In the genomic region with DNA sequence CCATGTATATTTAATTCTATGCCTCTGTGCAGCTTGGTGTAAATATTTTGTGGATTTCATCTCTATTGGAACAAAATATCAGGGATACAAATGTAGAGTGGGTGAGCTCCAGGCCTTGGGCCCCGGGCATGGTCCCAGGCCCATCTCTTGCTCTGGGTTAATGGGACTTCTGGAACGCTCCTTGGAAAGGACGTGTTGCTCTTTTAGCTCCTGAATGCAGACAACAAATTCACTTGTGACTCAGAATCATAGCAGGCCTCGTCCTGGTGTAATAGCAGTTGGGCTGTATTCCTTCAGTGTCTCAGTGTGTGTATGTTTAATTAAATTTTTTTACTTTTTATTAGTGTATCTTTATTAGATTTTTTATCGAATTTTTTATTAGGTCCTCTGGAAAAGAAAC, we compare ENCODE assay signal across 26 cellular contexts. TPM values are rescaled to one million over a fixed set of nuclear protein-coding genes. Genes with fewer than 3 reads are reported as not detected.
DNase-seq lines count a peak whose midpoint lies in the region; ATAC-seq, FAIRE-seq and TF ChIP-seq lines count a peak whose summit lies in the region.
"Had no signal": no experiment of that assay in that cellular context is flagged by ENCODE, and none has a peak within 500 bp of the region (broad histone marks: within the 10 kb centered on the region; RNA-seq: fewer than 3 reads in every experiment).

No MANE protein-coding gene starts in this region.

- no peak overlapping the region for H2AFZ ChIP-seq in HepG2 (ENCODE audit: low read length)
- H2AFZ ChIP-seq: PC-9 had no signal

- TF ChIP-seq RAD21 in HepG2 (CRISPR knock-in tag; IDR thresholded peaks at IDR 0.05): no peak

- BruUV-seq in HepG2 (replicated peaks; lab: Mats Ljungman, UMichigan): no TSS peak

- peak; percentile 40; the same call in 2 of the 3 replicates for ATAC-seq in HepG2
- no peak for ATAC-seq in right lobe of liver
- no peak for ATAC-seq in GM21737 (IDR thresholded peaks at IDR 0.05; ENCODE audit: unreplicated experiment)
- no peak for ATAC-seq in GM18520 (IDR thresholded peaks at IDR 0.05; ENCODE audit: unreplicated experiment)
- ATAC-seq: GM12878 had no signal

- TF ChIP-seq EP300 in HepG2 (IDR thresholded peaks at IDR 0.05; ENCODE audit: low read depth in 2 of 2, low read length in 2 of 2) (no peak), HepG2 (CRISPR knock-in tag; IDR thresholded peaks at IDR 0.05; ENCODE audit: borderline replicate concordance) (no peak)

- in situ Hi-C loops in HepG2 (cut with HindIII; ENCODE audit: extremely low pct_ligation_motif_present, low pct_unique_long_range_greater_than_20kb): no loop called here

- peaks cover 4% of the 10 kb centered on the region for H3K79me2 ChIP-seq in HepG2 (ENCODE audit: insufficient read depth, low read length)

- H3K4me2 ChIP-seq in HepG2 (ENCODE audit: low read depth, low read length): peak overlapping the region; percentile 68
- H3K4me2 ChIP-seq: PC-9 had no signal

- no peak for TF ChIP-seq CTCF in HepG2 (CRISPR knock-in tag; IDR thresholded peaks at IDR 0.05)
- no peak for TF ChIP-seq CTCF in right lobe of liver (IDR thresholded peaks at IDR 0.05)

- H3K9me3 ChIP-seq in HepG2 (ENCODE audit: low read length) (no peaks in the 10 kb centered on the region), right lobe of liver (no peaks in the 10 kb centered on the region), subcutaneous abdominal adipose tissue (ENCODE audit: control insufficient read depth in 5 of 5, low read length in 5 of 5) (no peaks in the 10 kb centered on the region)
- H3K9me3 ChIP-seq: BLaER1 treated with 17β-estradiol and CSF1 and Interleukin-3, amounts not matched to agents 10 nM and 100 nM had no signal

- H3K36me3 ChIP-seq in HepG2 (replicated peaks in 1 of 2; ENCODE audit: control insufficient read depth in 1 of 2, insufficient read depth in 2 of 2, low read length in 2 of 2) (no peaks in the 10 kb centered on the region; a peak in 1 of 5 replicates), right lobe of liver (no peaks in the 10 kb centered on the region), rectal smooth muscle tissue (ENCODE audit: control insufficient read depth, insufficient read depth, low read length) (no peaks in the 10 kb centered on the region), subcutaneous abdominal adipose tissue (ENCODE audit: control insufficient read depth in 5 of 5, insufficient read depth in 5 of 5, low read length in 5 of 5) (no peaks in the 10 kb centered on the region)
- H3K36me3 ChIP-seq: BLaER1 treated with 17β-estradiol and CSF1 and Interleukin-3, amounts not matched to agents 10 nM and 100 nM had no signal

- no peak for FAIRE-seq in HepG2 (lab: Jason Lieb, UNC)
- FAIRE-seq: GM12878 had no signal

- 0 out of 2 replicates have a peak overlapping the region, but pooled peaks have one; percentile 12 for H3K9ac ChIP-seq in HepG2 (ENCODE audit: insufficient read depth, low read depth, low read length)
- no peak overlapping the region for H3K9ac ChIP-seq in rectal smooth muscle tissue (ENCODE audit: low read length)
- no peak overlapping the region for H3K9ac ChIP-seq in subcutaneous abdominal adipose tissue (ENCODE audit: low read length in 5 of 5)
- H3K9ac ChIP-seq: BLaER1 treated with 17β-estradiol and CSF1 and Interleukin-3, amounts not matched to agents 10 nM and 100 nM had no signal

- H3K27me3 ChIP-seq in HepG2 (ENCODE audit: control insufficient read depth in 1 of 2, insufficient read depth in 2 of 2, low read length in 2 of 2) (no peaks in the 10 kb centered on the region), right lobe of liver (no peaks in the 10 kb centered on the region), rectal smooth muscle tissue (ENCODE audit: control insufficient read depth, insufficient read depth, low read length) (no peaks in the 10 kb centered on the region), subcutaneous abdominal adipose tissue (ENCODE audit: control insufficient read depth in 5 of 5, insufficient read depth in 4 of 5, low read length in 5 of 5) (no peaks in the 10 kb centered on the region)
- H3K27me3 ChIP-seq: BLaER1 treated with 17β-estradiol and CSF1 and Interleukin-3, amounts not matched to agents 10 nM and 100 nM had no signal

- 43% methylated on average over 5 of the region's 5 CpGs for WGBS in HepG2 (ENCODE audit: low lambda C conversion rate)
- 73% methylated on average over 4 of the region's 5 CpGs for WGBS in right lobe of liver (ENCODE audit: insufficient coverage, low coverage, low lambda C conversion rate, missing lambda C conversion rate)

- DNase-seq in HepG2 (ENCODE audit: low spot score) (no peak), right lobe of liver (no peak), AG08395 (ENCODE audit: low spot score) (no peak)
- no peak for DNase-seq in activated naive CD4-positive, alpha-beta T cell (lab: John Stamatoyannopoulos, UW)
- DNase-seq: ACHN; CD4-positive, alpha-beta memory T cell; DND-41; H9; KG1; NCI-H1092 treated with DMSO at 0.1 percent for 48 hours; NCI-H146; NCI-H2029; NCI-H2227 treated with DMSO at 0.1 percent for 48 hours; NCI-H510A treated with DMSO at 0.1 percent for 48 hours; NCI-H748 treated with DMSO at 0.1 percent for 48 hours; PC-9; SHP77 treated with DMSO at 0.1 percent for 48 hours had no signal

- H3K4me3 ChIP-seq in HepG2 (replicated peaks in 1 of 3; ENCODE audit: insufficient read depth in 1 of 3, low read depth in 2 of 3, low read length in 3 of 3): peak overlapping the region in 2 of 3 experiments; percentile 9 to 42; a peak in 3 of 6 replicates
- H3K4me3 ChIP-seq in right lobe of liver: no peak overlapping the region
- H3K4me3 ChIP-seq in rectal smooth muscle tissue (ENCODE audit: low read length): no peak overlapping the region
- H3K4me3 ChIP-seq in subcutaneous abdominal adipose tissue (ENCODE audit: low read depth in 1 of 5, low read length in 5 of 5): no peak overlapping the region
- H3K4me3 ChIP-seq: BLaER1 treated with 17β-estradiol and CSF1 and Interleukin-3, amounts not matched to agents 10 nM and 100 nM; GM12878; PC-9; SK-N-MC had no signal

- intact Hi-C loops in HepG2 (cut with micrococcal nuclease; ENCODE audit: unreplicated experiment): no loop called here
- intact Hi-C loops in right lobe of liver (cut with DNase I): no loop called here

- CTCF ChIA-PET in HepG2 (lab: Yijun Ruan, JAX; ENCODE audit: low intra/inter-chr PET ratio, low total read pairs): no interaction called here

- no peak for TF ChIP-seq POLR2A in HepG2 (IDR thresholded peaks at IDR 0.05; ENCODE audit: insufficient read depth in 1 of 2, low read depth in 2 of 2, low read length in 2 of 2)
- no peak for TF ChIP-seq POLR2A in right lobe of liver (IDR thresholded peaks at IDR 0.05)

- peak overlapping the region; percentile 69 for H3K27ac ChIP-seq in HepG2 (ENCODE audit: extremely low read length, insufficient read depth, low read length)
- no peak overlapping the region for H3K27ac ChIP-seq in right lobe of liver
- H3K27ac ChIP-seq in rectal smooth muscle tissue (ENCODE audit: low read depth, low read length): peak overlapping the region; percentile 13
- peak overlapping the region; percentile 91 for H3K27ac ChIP-seq in subcutaneous abdominal adipose tissue (ENCODE audit: low read depth, low read length)
- H3K27ac ChIP-seq: 22Rv1; BLaER1 treated with 17β-estradiol and CSF1 and Interleukin-3, amounts not matched to agents 10 nM and 100 nM; PC-9; RWPE1; SK-N-MC had no signal

- POLR2A ChIA-PET in HepG2 (lab: Yijun Ruan, JAX): interaction anchor here (1.0 kb wide), 1 partner anchor 9 kb away, joined by 4 read pairs; no protein-coding TSS in a partner anchor

- peaks cover 55% of the 10 kb centered on the region for H3K4me1 ChIP-seq in HepG2 (ENCODE audit: insufficient read depth, low read length)
- no peaks in the 10 kb centered on the region for H3K4me1 ChIP-seq in right lobe of liver
- peaks cover 13% of the 10 kb centered on the region for H3K4me1 ChIP-seq in rectal smooth muscle tissue (ENCODE audit: control insufficient read depth, insufficient read depth, low read length)
- H3K4me1 ChIP-seq in subcutaneous abdominal adipose tissue (ENCODE audit: control insufficient read depth in 5 of 5, insufficient read depth in 5 of 5, low read length in 5 of 5): peaks cover 0 to 31% (median 22%) of the 10 kb centered on the region in 5 donors

- no peaks in the 10 kb centered on the region for H4K20me1 ChIP-seq in HepG2 (ENCODE audit: insufficient read depth, low read length)
- H4K20me1 ChIP-seq: BLaER1 treated with 17β-estradiol and CSF1 and Interleukin-3, amounts not matched to agents 10 nM and 100 nM had no signal

TF ChIP-seq in HepG2, 621 proteins besides CTCF, POLR2A, EP300 and RAD21 (continues in another document):
- no peak for TF ChIP-seq NFRKB (IDR thresholded peaks at IDR 0.05)
- no peak for TF ChIP-seq SIX1 (CRISPR knock-in tag; IDR thresholded peaks at IDR 0.05; ENCODE audit: borderline replicate concordance)

RNA-seq across cellular contexts. Expression of a gene that starts 41.5 kb away (rescaled TPM):
- total RNA-seq in HepG2 (2016; rRNA removed; fragmentation: Illumina TruSeq; extraction: Trizol): 13.7 and 14.7 TPM in 2 replicates
- 4.0 and 5.8 TPM in 2 replicates for total RNA-seq in HepG2 (2016; cell fraction: cytosol; rRNA removed; fragmentation: Illumina TruSeq; extraction: Trizol; ENCODE audit: low read depth)
- 13.6 and 14.7 TPM in 2 replicates for total RNA-seq in HepG2 (2016; cell fraction: insoluble cytoplasmic fraction; rRNA removed; fragmentation: Illumina TruSeq; extraction: Trizol)
- total RNA-seq in HepG2 (2016; cell fraction: membrane; rRNA removed; fragmentation: Illumina TruSeq; extraction: Trizol): 6.9 and 9.1 TPM in 2 replicates
- 16.4 and 20.9 TPM in 2 replicates for total RNA-seq in HepG2 (2016; cell fraction: nucleus; rRNA removed; fragmentation: Illumina TruSeq; extraction: Trizol)
- polyA plus RNA-seq in HepG2 (2011; rRNA removed): 3.3 TPM in 2 replicates
- polyA plus RNA-seq in HepG2 (2011; cell fraction: cytosol; rRNA removed): 2.4 and 3.3 TPM in 2 replicates
- polyA plus RNA-seq in HepG2 (2011; cell fraction: nucleus; rRNA removed): 5.7 and 8.0 TPM in 2 replicates
- 2.9 and 4.6 TPM in 2 replicates for polyA plus RNA-seq in HepG2 (2012)
- 1.0 and 1.7 TPM in 2 replicates for polyA plus RNA-seq in HepG2 (2016; cell fraction: cytosol; fragmentation: Illumina TruSeq; extraction: Trizol; ENCODE audit: low read depth)
- 8.1 and 11.4 TPM in 2 replicates for polyA plus RNA-seq in HepG2 (2016; cell fraction: insoluble cytoplasmic fraction; fragmentation: Illumina TruSeq; extraction: Trizol; ENCODE audit: low read depth)
- polyA plus RNA-seq in HepG2 (2016; cell fraction: membrane; fragmentation: Illumina TruSeq; extraction: Trizol; ENCODE audit: low read depth): 1.0 and 1.5 TPM in 2 replicates
- polyA plus RNA-seq in HepG2 (2016; cell fraction: nucleus; fragmentation: Illumina TruSeq; extraction: Trizol; ENCODE audit: insufficient read depth, low read depth): 11.2 and 12.2 TPM in 2 replicates
- 16.4 and 19.3 TPM in 2 replicates for polyA minus RNA-seq in HepG2 (2011; rRNA and poly(A)+ RNA removed; ENCODE audit: low replicate concordance)
- 8.5 and 14.2 TPM in 2 replicates for polyA minus RNA-seq in HepG2 (2011; cell fraction: cytosol; rRNA and poly(A)+ RNA removed)
- 20.0 and 21.4 TPM in 2 replicates for polyA minus RNA-seq in HepG2 (2011; cell fraction: nucleus; rRNA and poly(A)+ RNA removed)
- 10 to 100 TPM in 3 of 6 experiments, 1 to 10 TPM in 3; 3.7 to 24.4 (median 9.7) TPM for total RNA-seq in right lobe of liver

Comparison
In these comparisons a context has a peak if more than half of its experiments do, and no peak if none do; other contexts are left out.
1. H3K27ac ChIP-seq: peak in HepG2 (single experiment), rectal smooth muscle tissue (single experiment) and subcutaneous abdominal adipose tissue (single experiment); none in right lobe of liver (0 of 3).
2. H3K4me3 ChIP-seq: peak in HepG2 (2 of 3); none in right lobe of liver (0 of 3), rectal smooth muscle tissue (single experiment) and subcutaneous abdominal adipose tissue (0 of 5).